ENCODE assay signal across 22 cellular contexts in the genomic region with DNA sequence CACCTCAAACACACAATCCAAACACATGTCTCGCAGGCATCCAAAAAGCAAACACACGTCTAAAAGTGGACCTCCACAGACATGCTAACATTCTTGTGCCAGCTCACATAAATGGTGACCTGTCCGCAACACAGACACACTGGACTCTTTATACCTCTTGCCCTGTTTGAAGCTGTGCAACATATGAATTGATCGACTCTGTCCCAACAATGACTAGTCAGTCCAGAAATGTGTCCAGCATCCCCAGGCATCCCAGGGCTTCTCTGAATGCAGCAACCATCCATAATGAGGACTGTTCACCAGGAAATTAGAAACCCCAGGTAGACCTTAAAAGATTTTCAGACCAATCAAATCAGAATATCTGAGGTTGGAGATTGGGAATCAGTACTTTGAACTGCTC. TPM values are rescaled to one million over a fixed set of nuclear protein-coding genes. Genes with fewer than 3 reads are reported as not detected.
DNase-seq lines count a peak whose midpoint lies in the region; ATAC-seq, FAIRE-seq and TF ChIP-seq lines count a peak whose summit lies in the region.
"Had no signal": no experiment of that assay in that cellular context is flagged by ENCODE, and none has a peak within 500 bp of the region (broad histone marks: within the 10 kb centered on the region; RNA-seq: fewer than 3 reads in every experiment).

No MANE protein-coding gene starts in this region.

- H3K9ac ChIP-seq in SK-N-SH (peak overlapping the region; percentile 94; the same call in 1 of the 2 replicates), muscle layer of colon (ENCODE audit: low read length) (peak overlapping the region; percentile 62)

- H3K27ac Mint-ChIP-seq in activated naive CD4-positive, alpha-beta T cell treated with anti-CD3 and anti-CD28 coated beads, Interleukin-2, amount 50 U/mL, for 72 hours = no peak overlapping the region
- H3K27ac Mint-ChIP-seq: activated naive CD4-positive, alpha-beta T cell treated with anti-CD3 and anti-CD28 coated beads, Interleukin-2, amount 10 ng/mL, durations not matched to agents 7 days and 5 days; CD4-positive, CD25-positive, alpha-beta regulatory T cell had no signal

- peaks cover 7 to 15% of the 10 kb centered on the region in 2 experiments for H3K36me3 ChIP-seq in SK-N-SH (replicated peaks in 1 of 2; ENCODE audit: control insufficient read depth in 1 of 2, insufficient read depth in 2 of 2, low read length in 1 of 2)
- H3K36me3 ChIP-seq in bronchial epithelial cell (ENCODE audit: control insufficient read depth, insufficient read depth, low read length) = no peaks in the 10 kb centered on the region
- H3K36me3 ChIP-seq in muscle layer of colon (ENCODE audit: insufficient read depth, low read length) = peaks cover 5% of the 10 kb centered on the region
- H3K36me3 ChIP-seq in tibial artery = no peaks in the 10 kb centered on the region
- H3K36me3 ChIP-seq: HAP-1, pancreas, spleen, thyroid gland had no signal

- no peak for TF ChIP-seq RAD21 in SK-N-SH (IDR thresholded peaks at IDR 0.05; ENCODE audit: low read length)

- no peak for TF ChIP-seq EP300 in SK-N-SH (IDR thresholded peaks at IDR 0.05; ENCODE audit: borderline replicate concordance in 1 of 2, low read depth in 1 of 2, low read length in 1 of 2)

- no peak for DNase-seq in SK-N-SH
- DNase-seq in bronchial epithelial cell (ENCODE audit: low read depth) = no peak
- DNase-seq in tibial artery = no peak
- no peak for DNase-seq in hypothalamus (lab: John Stamatoyannopoulos, UW)
- no peak for DNase-seq in NCI-H510A (lab: John Stamatoyannopoulos, UW)
- no peak for DNase-seq in activated naive CD4-positive, alpha-beta T cell treated with anti-CD3 and anti-CD28 coated beads, Interleukin-2, amount 50 U/mL, for 72 hours (ENCODE audit: low spot score in 2 of 2)
- DNase-seq: activated CD4-positive, alpha-beta T cell treated with anti-CD3 and anti-CD28 coated beads, Interleukin-2, amount 50 U/mL, for 1 hour; activated naive CD4-positive, alpha-beta T cell treated with anti-CD3 and anti-CD28 coated beads, Interleukin-2, amount 10 ng/mL, durations not matched to agents 7 days and 5 days; activated T-cell treated with anti-CD3 and anti-CD28 coated beads, Interleukin-2, amount 50 U/mL, for 1 hour; CD4-positive, CD25-positive, alpha-beta regulatory T cell; NCI-H1417; NCI-H2171; NCI-H82; pancreas; spleen; thyroid gland had no signal

- peaks cover 69% of the 10 kb centered on the region for H4K20me1 ChIP-seq in SK-N-SH (ENCODE audit: insufficient read depth)

- POLR2A ChIA-PET in SK-N-SH (lab: Yijun Ruan, JAX) = no interaction called here

- H3K9me3 ChIP-seq in SK-N-SH (no peaks in the 10 kb centered on the region), muscle layer of colon (ENCODE audit: low read length) (no peaks in the 10 kb centered on the region), tibial artery (no peaks in the 10 kb centered on the region)
- H3K9me3 ChIP-seq: HAP-1, pancreas, spleen, thyroid gland had no signal

- no peaks in the 10 kb centered on the region for H3K27me3 ChIP-seq in SK-N-SH (ENCODE audit: insufficient read depth)
- H3K27me3 ChIP-seq in bronchial epithelial cell (ENCODE audit: control insufficient read depth, insufficient read depth, low read length) = no peaks in the 10 kb centered on the region
- H3K27me3 ChIP-seq in muscle layer of colon (ENCODE audit: control insufficient read depth in 1 of 2, insufficient read depth in 2 of 2, low read length in 2 of 2) = no peaks in the 10 kb centered on the region
- no peaks in the 10 kb centered on the region for H3K27me3 ChIP-seq in tibial artery
- H3K27me3 ChIP-seq: pancreas, spleen, thyroid gland had no signal

- intact Hi-C loops in tibial artery (cut with DNase I; ENCODE audit: low total_unique reads) = no loop called here

- 67% methylated on average over 4 of the region's 4 CpGs for WGBS in SK-N-SH (ENCODE audit: low lambda C conversion rate)

- no peak for TF ChIP-seq CTCF in SK-N-SH (IDR thresholded peaks at IDR 0.05)
- TF ChIP-seq CTCF in bronchial epithelial cell (IDR thresholded peaks at IDR 0.05; ENCODE audit: insufficient read depth, low read length, severe bottlenecking) = no peak
- no peak for TF ChIP-seq CTCF in tibial artery (IDR thresholded peaks at IDR 0.05)

- peak overlapping the region; percentile 95 for H3K4me2 ChIP-seq in SK-N-SH

- peaks cover 81% of the 10 kb centered on the region for H3K79me2 ChIP-seq in SK-N-SH (ENCODE audit: insufficient read depth)

- peaks cover 36% of the 10 kb centered on the region for H3F3A ChIP-seq in SK-N-SH (replicated peaks; ENCODE audit: insufficient read depth)

- H3K4me1 ChIP-seq in SK-N-SH (ENCODE audit: control insufficient read depth in 1 of 2, insufficient read depth in 2 of 2, low read depth in 1 of 2, low read length in 1 of 2) (peaks cover 27 to 40% of the 10 kb centered on the region in 2 experiments; a peak in 3 of 4 replicates), muscle layer of colon (ENCODE audit: insufficient read depth, low read length) (peaks cover 21% of the 10 kb centered on the region), tibial artery (peaks cover 0 to 48% (median 27%) of the 10 kb centered on the region in 4 donors)
- H3K4me1 ChIP-seq: HAP-1, pancreas, spleen, thyroid gland had no signal

- CTCF ChIA-PET in SK-N-SH (lab: Yijun Ruan, JAX) = interaction anchor here (5.9 kb wide), 1 partner anchor 22 kb away, joined by 54 read pairs; no protein-coding TSS in a partner anchor

- no peaks in the 10 kb centered on the region for H3K9me3 Mint-ChIP-seq in activated naive CD4-positive, alpha-beta T cell treated with anti-CD3 and anti-CD28 coated beads, Interleukin-2, amount 50 U/mL, for 72 hours
- H3K9me3 Mint-ChIP-seq: activated naive CD4-positive, alpha-beta T cell treated with anti-CD3 and anti-CD28 coated beads, Interleukin-2, amount 10 ng/mL, durations not matched to agents 7 days and 5 days had no signal

- H3K36me3 Mint-ChIP-seq in activated naive CD4-positive, alpha-beta T cell treated with anti-CD3 and anti-CD28 coated beads, Interleukin-2, amount 50 U/mL, for 72 hours = no peaks in the 10 kb centered on the region
- H3K36me3 Mint-ChIP-seq: activated naive CD4-positive, alpha-beta T cell treated with anti-CD3 and anti-CD28 coated beads, Interleukin-2, amount 10 ng/mL, durations not matched to agents 7 days and 5 days; CD4-positive, CD25-positive, alpha-beta regulatory T cell had no signal

- H2AFZ ChIP-seq in SK-N-SH (ENCODE audit: low read depth) = no peak overlapping the region

- peak overlapping the region; percentile 62 to 78; a peak in 3 of 4 replicates for H3K4me3 ChIP-seq in SK-N-SH (ENCODE audit: low read depth in 2 of 2, low read length in 1 of 2)
- no peak overlapping the region for H3K4me3 ChIP-seq in bronchial epithelial cell (ENCODE audit: low read depth, low read length)
- peak overlapping the region in 1 of 2 donors; percentile 71 for H3K4me3 ChIP-seq in muscle layer of colon (ENCODE audit: low read depth in 1 of 2, low read length in 2 of 2)
- H3K4me3 ChIP-seq in tibial artery = peak overlapping the region; percentile 58 to 59
- H3K4me3 ChIP-seq: HAP-1, pancreas, spleen, thyroid gland had no signal

- no peak overlapping the region; a peak in 1 of 4 replicates for H3K27ac ChIP-seq in SK-N-SH (ENCODE audit: low read depth in 2 of 2, low read length in 1 of 2)
- H3K27ac ChIP-seq in muscle layer of colon (ENCODE audit: low read depth, low read length) = peak overlapping the region; percentile 82
- H3K27ac ChIP-seq in tibial artery = peak overlapping the region; percentile 83
- H3K27ac ChIP-seq: 22Rv1, pancreas, spleen, thyroid gland had no signal

- peak; percentile 47 for FAIRE-seq in bronchial epithelial cell (lab: Jason Lieb, UNC)
- FAIRE-seq: pancreas, RCC 7860 had no signal

- no peak for ATAC-seq in SK-N-SH treated with all-trans-retinoic acid at 6 μM for 48 hours
- ATAC-seq in activated naive CD4-positive, alpha-beta T cell treated with anti-CD3 and anti-CD28 coated beads, Interleukin-2, amount 50 U/mL, for 72 hours = no peak
- ATAC-seq: esophagus mucosa, pancreas had no signal

- H3K9me2 ChIP-seq in SK-N-SH = no peaks in the 10 kb centered on the region

TF ChIP-seq in SK-N-SH, 30 proteins besides CTCF, POLR2A, EP300 and RAD21:
- TF ChIP-seq GATA2 (CRISPR knock-in tag; IDR thresholded peaks at IDR 0.05) = no peak

TF ChIP-seq in SK-N-SH treated with all-trans-retinoic acid at 6 μM for 48 hours, 23 proteins besides CTCF, POLR2A, EP300 and RAD21 (continues in another document):
- TF ChIP-seq BACH2 (CRISPR knock-in tag; IDR thresholded peaks at IDR 0.05; ENCODE audit: borderline replicate concordance) = no peak
- TF ChIP-seq, protein P1, sequence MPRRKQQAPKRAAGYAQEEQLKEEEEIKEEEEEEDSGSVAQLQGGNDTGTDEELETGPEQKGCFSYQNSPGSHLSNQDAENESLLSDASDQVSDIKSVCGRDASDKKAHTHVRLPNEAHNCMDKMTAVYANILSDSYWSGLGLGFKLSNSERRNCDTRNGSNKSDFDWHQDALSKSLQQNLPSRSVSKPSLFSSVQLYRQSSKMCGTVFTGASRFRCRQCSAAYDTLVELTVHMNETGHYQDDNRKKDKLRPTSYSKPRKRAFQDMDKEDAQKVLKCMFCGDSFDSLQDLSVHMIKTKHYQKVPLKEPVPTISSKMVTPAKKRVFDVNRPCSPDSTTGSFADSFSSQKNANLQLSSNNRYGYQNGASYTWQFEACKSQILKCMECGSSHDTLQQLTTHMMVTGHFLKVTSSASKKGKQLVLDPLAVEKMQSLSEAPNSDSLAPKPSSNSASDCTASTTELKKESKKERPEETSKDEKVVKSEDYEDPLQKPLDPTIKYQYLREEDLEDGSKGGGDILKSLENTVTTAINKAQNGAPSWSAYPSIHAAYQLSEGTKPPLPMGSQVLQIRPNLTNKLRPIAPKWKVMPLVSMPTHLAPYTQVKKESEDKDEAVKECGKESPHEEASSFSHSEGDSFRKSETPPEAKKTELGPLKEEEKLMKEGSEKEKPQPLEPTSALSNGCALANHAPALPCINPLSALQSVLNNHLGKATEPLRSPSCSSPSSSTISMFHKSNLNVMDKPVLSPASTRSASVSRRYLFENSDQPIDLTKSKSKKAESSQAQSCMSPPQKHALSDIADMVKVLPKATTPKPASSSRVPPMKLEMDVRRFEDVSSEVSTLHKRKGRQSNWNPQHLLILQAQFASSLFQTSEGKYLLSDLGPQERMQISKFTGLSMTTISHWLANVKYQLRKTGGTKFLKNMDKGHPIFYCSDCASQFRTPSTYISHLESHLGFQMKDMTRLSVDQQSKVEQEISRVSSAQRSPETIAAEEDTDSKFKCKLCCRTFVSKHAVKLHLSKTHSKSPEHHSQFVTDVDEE (CRISPR knock-in tag; IDR thresholded peaks at IDR 0.05) = no peak
- TF ChIP-seq ARNTL (CRISPR knock-in tag; IDR thresholded peaks at IDR 0.05; ENCODE audit: borderline replicate concordance, low read depth) = no peak
- TF ChIP-seq ISL1 (CRISPR knock-in tag; IDR thresholded peaks at IDR 0.05) = no peak
- TF ChIP-seq TOX (CRISPR knock-in tag; IDR thresholded peaks at IDR 0.05; ENCODE audit: borderline replicate concordance) = no peak

RNA-seq across cellular contexts. Expression of a gene that starts 3.2 kb away (rescaled TPM):
- polyA plus RNA-seq in SK-N-SH (2012; rRNA removed) = 34.0 and 55.4 TPM in 2 replicates
- 33.4 and 38.8 TPM in 2 replicates for polyA plus RNA-seq in SK-N-SH (2012; cell fraction: cytosol; rRNA removed)
- polyA plus RNA-seq in SK-N-SH (2012; cell fraction: nucleus; rRNA removed) = 36.1 and 68.2 TPM in 2 replicates
- total RNA-seq in bronchial epithelial cell = 1.5 and 4.7 TPM in 2 replicates
- under 1 TPM; 0.31 to 0.71 TPM for total RNA-seq in activated naive CD4-positive, alpha-beta T cell treated with anti-CD3 and anti-CD28 coated beads, Interleukin-2, amount 50 U/mL, for 72 hours
- polyA plus RNA-seq: CD4-positive, CD25-positive, alpha-beta regulatory T cell had no signal

Comparison
In these comparisons a context has a peak if more than half of its experiments do, and no peak if none do; other contexts are left out.
1. H3K27ac ChIP-seq: peak in muscle layer of colon (single experiment) and tibial artery (2 of 2); none in SK-N-SH (0 of 2).